Comparison of ENCODE assay signal across 9 cellular contexts in the genomic region with DNA sequence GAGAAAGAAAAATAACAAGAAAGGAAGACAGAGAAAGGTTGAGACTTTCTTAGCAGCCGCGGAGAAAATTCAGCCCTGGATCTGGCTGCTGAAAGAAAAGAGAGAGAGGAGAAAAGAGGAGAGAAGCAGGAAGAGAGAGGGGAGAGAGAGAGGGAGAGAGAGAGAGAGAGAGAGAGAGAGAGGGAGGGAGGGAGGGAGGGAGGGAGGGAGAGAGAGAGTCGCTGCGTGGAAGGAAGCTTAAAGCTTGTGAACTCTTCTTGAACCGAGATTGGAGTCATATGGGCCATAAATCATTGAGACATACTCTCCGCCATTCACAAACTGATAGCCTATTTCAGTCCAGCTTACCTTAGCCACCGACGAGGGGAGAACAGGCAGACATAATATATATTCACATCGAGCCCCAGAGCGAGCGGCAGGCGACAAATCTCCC. TPM values are rescaled to one million over a fixed set of nuclear protein-coding genes. Genes with fewer than 3 reads are reported as not detected.
DNase-seq lines count a peak whose midpoint lies in the region; ATAC-seq and TF ChIP-seq lines count a peak whose summit lies in the region.
"Had no signal": no experiment of that assay in that cellular context is flagged by ENCODE, and none has a peak within 500 bp of the region (broad histone marks: within the 10 kb centered on the region; RNA-seq: fewer than 3 reads in every experiment).

No MANE protein-coding gene starts in this region.

- TF ChIP-seq CTCF in adrenal gland (IDR thresholded peaks at IDR 0.05) (peak in 5 of 6 experiments; percentile 6 to 41 (median 19)), upper lobe of left lung (IDR thresholded peaks at IDR 0.05) (peak in 2 of 6 experiments; percentile 9 to 50)

- intact Hi-C loops in adrenal gland (cut with DNase I): no loop called here

- H3K4me1 ChIP-seq in adrenal gland (replicated peaks in 1 of 2) (peaks cover 0 to 33% of the 10 kb centered on the region in 2 donors), upper lobe of left lung (peaks cover 2 to 16% (median 5%) of the 10 kb centered on the region in 4 donors)

- DNase-seq in Daoy (ENCODE audit: low read depth) (peak; percentile 36), NCI-H1417 (lab: John Stamatoyannopoulos, UW) (peak; percentile 70 to 92 (median 83)), adrenal gland (peak in 5 of 7 donors; percentile 41 to 67 (median 63)), left kidney (ENCODE audit: low read depth, low spot score) (peak; percentile 98), upper lobe of left lung (no peak), retina (no peak), SIG-M5 (lab: John Stamatoyannopoulos, UW) (no peak)

- H3K4me3 ChIP-seq in adrenal gland (peak overlapping the region in 2 of 4 donors; percentile 29 to 60), upper lobe of left lung (peak overlapping the region in 3 of 4 donors; percentile 14 to 40 (median 35))

- peak in 1 of 2 donors; percentile 9 for TF ChIP-seq POLR2A in adrenal gland (IDR thresholded peaks at IDR 0.05)
- no peak for TF ChIP-seq POLR2A in upper lobe of left lung (IDR thresholded peaks at IDR 0.05)

- H3K9me3 ChIP-seq in adrenal gland (replicated peaks in 1 of 3) (no peaks in the 10 kb centered on the region), upper lobe of left lung (no peaks in the 10 kb centered on the region)

- H3K27me3 ChIP-seq in adrenal gland (no peaks in the 10 kb centered on the region), upper lobe of left lung (peaks cover 0 to 29% (median 13%) of the 10 kb centered on the region in 4 donors)

- H3K27ac ChIP-seq in adrenal gland: peak overlapping the region in 4 of 5 donors; percentile 29 to 89 (median 74)
- peak overlapping the region; percentile 60 to 86 (median 79) for H3K27ac ChIP-seq in upper lobe of left lung

- 2 to 3% (median 3%) methylated on average over 11 to 12 of the region's 12 CpGs for WGBS in adrenal gland, 4 donors
- 5 to 10% methylated on average over 12 of the region's 12 CpGs for WGBS in upper lobe of left lung, 2 donors

- ATAC-seq in upper lobe of left lung (ENCODE audit: low FRiP score in 2 of 2) (peak in 1 of 2 donors; percentile 25), GM19452 (IDR thresholded peaks at IDR 0.05; ENCODE audit: unreplicated experiment) (no peak)

- H3K36me3 ChIP-seq in adrenal gland (replicated peaks in 1 of 2): peaks cover 0 to 6% of the 10 kb centered on the region in 2 donors
- H3K36me3 ChIP-seq in upper lobe of left lung: no peaks in the 10 kb centered on the region

- TF ChIP-seq EP300 in upper lobe of left lung (IDR thresholded peaks at IDR 0.05): no peak

RNA-seq across cellular contexts. Expression of a gene that starts 10.3 kb away (rescaled TPM):
- 1.3 and 15.9 TPM in 2 replicates for total RNA-seq in Daoy (2014; rRNA removed; shearing (Covaris generic))
- total RNA-seq in adrenal gland (10 to 100 TPM; 10.6 to 61.1 (median 29.0) TPM), upper lobe of left lung (10 to 100 TPM in 2 of 6 donors, 1 to 10 TPM in 4; 1.4 to 16.1 (median 7.4) TPM)
- polyA plus RNA-seq in adrenal gland: 10 to 100 TPM; 17.9 to 73.6 (median 24.2) TPM

RNA-seq across cellular contexts. Expression of a gene that starts 23.0 kb away (rescaled TPM):
- 0.68 and 2.5 TPM in 2 replicates for total RNA-seq in Daoy (2014; rRNA removed; shearing (Covaris generic))
- total RNA-seq in adrenal gland (1 to 10 TPM; 1.7 to 9.8 (median 3.3) TPM), upper lobe of left lung (1 to 10 TPM in 4 of 6 donors, under 1 TPM in 2; 0.61 to 5.6 (median 2.0) TPM)
- 1 to 10 TPM; 3.1 to 4.7 (median 4.5) TPM for polyA plus RNA-seq in adrenal gland

RNA-seq across cellular contexts. Expression of a gene that starts 24.4 kb away (rescaled TPM):
- total RNA-seq in Daoy (2014; rRNA removed; shearing (Covaris generic)): not detected in 2 replicates
- not detected for total RNA-seq in adrenal gland
- polyA plus RNA-seq in adrenal gland: not detected
- total RNA-seq in upper lobe of left lung: not detected
- total RNA-seq: HT1080 had no signal

RNA-seq across cellular contexts. Expression of a gene that starts 34.8 kb away (rescaled TPM):
- total RNA-seq in Daoy (2014; rRNA removed; shearing (Covaris generic)): 1.3 and 3.1 TPM in 2 replicates
- total RNA-seq in adrenal gland: 10 to 100 TPM in 4 of 8 donors, 1 to 10 TPM in 4; 2.3 to 18.8 (median 8.8) TPM
- polyA plus RNA-seq in adrenal gland: 10 to 100 TPM in 2 of 3 donors, 1 to 10 TPM in 1; 3.3 to 28.8 (median 11.4) TPM
- total RNA-seq in upper lobe of left lung: 10 to 100 TPM in 2 of 6 donors, 1 to 10 TPM in 4; 2.9 to 12.6 (median 7.9) TPM

RNA-seq across cellular contexts. Expression of a gene that starts 38.4 kb away (rescaled TPM):
- 0.06 TPM in 1 of 2 replicates, not detected in the other for total RNA-seq in Daoy (2014; rRNA removed; shearing (Covaris generic))
- total RNA-seq in adrenal gland (1 to 10 TPM in 6 of 8 donors, under 1 TPM in 2; 0.12 to 4.8 (median 2.7) TPM), upper lobe of left lung (1 to 10 TPM in 4 of 6 donors, under 1 TPM in 2; 0.39 to 5.0 (median 1.5) TPM)
- polyA plus RNA-seq in adrenal gland: 10 to 100 TPM in 1 of 3 donors, 1 to 10 TPM in 2; 4.2 to 10.5 (median 5.6) TPM

Comparison
In these comparisons a context has a peak if more than half of its experiments do, and no peak if none do; other contexts are left out.
1. DNase-seq: peak in Daoy (single experiment), NCI-H1417 (3 of 3), adrenal gland (5 of 7) and left kidney (single experiment); none in upper lobe of left lung (0 of 2), retina (single experiment) and SIG-M5 (single experiment).